Comparison of ENCODE assay signal across 9 cellular contexts in the genomic region with DNA sequence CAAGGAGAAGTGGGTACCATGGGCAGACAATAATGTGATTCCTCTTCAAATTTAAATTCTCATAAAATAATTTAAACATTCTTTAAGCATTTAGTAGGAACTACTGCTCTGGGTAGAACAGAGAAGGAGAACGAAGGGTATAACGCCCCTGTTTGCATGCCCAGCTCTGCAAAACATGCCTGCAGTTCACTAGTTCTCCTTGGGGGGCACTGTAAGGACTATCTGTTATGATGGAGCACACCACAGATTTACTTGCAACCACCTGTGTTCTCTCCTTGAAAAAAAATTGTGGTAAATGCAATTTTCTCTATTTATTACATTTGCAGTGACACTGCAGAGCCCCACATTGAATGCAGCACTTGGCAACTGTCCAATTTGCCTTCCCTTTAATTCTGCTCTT.
A peak's percentile ranks its signal among the peaks of the same experiment; 100 is the strongest.
DNase-seq lines count a peak whose midpoint lies in the region; ATAC-seq and TF ChIP-seq lines count a peak whose summit lies in the region.
"Had no signal": no experiment of that assay in that cellular context is flagged by ENCODE, and none has a peak within 500 bp of the region (broad histone marks: within the 10 kb centered on the region; RNA-seq: fewer than 3 reads in every experiment).

No MANE protein-coding gene starts in this region.

- no peak overlapping the region for H3K27ac Mint-ChIP-seq in glutamatergic neuron (ENCODE audit: unreplicated experiment)
- H3K27ac Mint-ChIP-seq in mesothelial cell of epicardium, result no peak overlapping the region
- H3K27ac Mint-ChIP-seq in CD8-positive, alpha-beta memory T cell, result no peak overlapping the region
- H3K27ac Mint-ChIP-seq: brain had no signal

- no peak overlapping the region for H3K4me3 ChIP-seq in KMS-11 (IDR thresholded peaks at IDR 0.05; ENCODE audit: insufficient read depth, low read depth, low read length)
- H3K4me3 ChIP-seq in CD8-positive, alpha-beta memory T cell (ENCODE audit: low read length), result no peak overlapping the region

- TF ChIP-seq CTCF in KMS-11 (conservative IDR thresholded peaks at IDR 0.05; ENCODE audit: low read depth, low read length) (0 out of 2 replicates have a peak, but pooled peaks have one; percentile 29), glutamatergic neuron (IDR thresholded peaks at IDR 0.05; ENCODE audit: partially characterized antibody, unreplicated experiment) (peak; percentile 14), mesothelial cell of epicardium (IDR thresholded peaks at IDR 0.05; ENCODE audit: unreplicated experiment) (no peak)

- H3K27me3 ChIP-seq in KMS-11 (ENCODE audit: insufficient read depth, low read depth), result no peaks in the 10 kb centered on the region
- H3K27me3 ChIP-seq in CD8-positive, alpha-beta memory T cell (ENCODE audit: insufficient read depth, low read length, poor library complexity, severe bottlenecking), result no peaks in the 10 kb centered on the region

- H3K9ac ChIP-seq in KMS-11, result no peak overlapping the region

- H3K36me3 Mint-ChIP-seq in glutamatergic neuron (ENCODE audit: unreplicated experiment) (no peaks in the 10 kb centered on the region), mesothelial cell of epicardium (peaks cover 5% of the 10 kb centered on the region)
- no peaks in the 10 kb centered on the region for H3K36me3 Mint-ChIP-seq in CD8-positive, alpha-beta memory T cell

- no peak overlapping the region for H3K4me3 Mint-ChIP-seq in glutamatergic neuron (ENCODE audit: unreplicated experiment)
- no peak overlapping the region for H3K4me3 Mint-ChIP-seq in mesothelial cell of epicardium
- no peak overlapping the region for H3K4me3 Mint-ChIP-seq in CD8-positive, alpha-beta memory T cell
- H3K4me3 Mint-ChIP-seq: brain had no signal

- H2AFZ ChIP-seq in KMS-11 (ENCODE audit: low read depth), result no peak overlapping the region

- CTCF ChIA-PET in CD8-positive, alpha-beta memory T cell (lab: Charles Lee), result no interaction called here

- POLR2A ChIA-PET in CD8-positive, alpha-beta memory T cell (lab: Charles Lee), result no interaction called here

- peak; percentile 82 for ATAC-seq in GM21381 (IDR thresholded peaks at IDR 0.05; ENCODE audit: unreplicated experiment)

- no peak overlapping the region for H3K27ac ChIP-seq in KMS-11
- H3K27ac ChIP-seq in CD8-positive, alpha-beta memory T cell (ENCODE audit: low read depth, low read length), result no peak overlapping the region

- H3K27me3 Mint-ChIP-seq in glutamatergic neuron (ENCODE audit: unreplicated experiment) (peaks cover 3% of the 10 kb centered on the region), mesothelial cell of epicardium (ENCODE audit: low read depth) (no peaks in the 10 kb centered on the region)
- no peaks in the 10 kb centered on the region for H3K27me3 Mint-ChIP-seq in CD8-positive, alpha-beta memory T cell
- H3K27me3 Mint-ChIP-seq: brain had no signal

- H3K4me1 ChIP-seq in KMS-11 (ENCODE audit: low read depth, poor library complexity, severe bottlenecking), result no peaks in the 10 kb centered on the region
- no peaks in the 10 kb centered on the region for H3K4me1 ChIP-seq in CD8-positive, alpha-beta memory T cell (ENCODE audit: insufficient read depth, low read length)

- H3K9me3 ChIP-seq in CD8-positive, alpha-beta memory T cell (ENCODE audit: low read length), result no peaks in the 10 kb centered on the region

- H3K9me3 Mint-ChIP-seq in glutamatergic neuron (ENCODE audit: unreplicated experiment) (no peaks in the 10 kb centered on the region), mesothelial cell of epicardium (peaks cover 7% of the 10 kb centered on the region)
- H3K9me3 Mint-ChIP-seq in CD8-positive, alpha-beta memory T cell, result peaks cover 0 to 6% (median 4%) of the 10 kb centered on the region in 5 donors

- H4K20me1 ChIP-seq in KMS-11 (ENCODE audit: insufficient read depth), result no peaks in the 10 kb centered on the region

- no peaks in the 10 kb centered on the region for H3K79me2 ChIP-seq in KMS-11 (ENCODE audit: insufficient read depth, low read depth)

- H3K36me3 ChIP-seq in KMS-11 (ENCODE audit: insufficient read depth), result no peaks in the 10 kb centered on the region
- no peaks in the 10 kb centered on the region for H3K36me3 ChIP-seq in CD8-positive, alpha-beta memory T cell (ENCODE audit: insufficient read depth, low read length)

- H3K4me1 Mint-ChIP-seq in glutamatergic neuron (ENCODE audit: low read depth, unreplicated experiment), result peaks cover 14% of the 10 kb centered on the region
- H3K4me1 Mint-ChIP-seq in mesothelial cell of epicardium, result peaks cover 2% of the 10 kb centered on the region
- H3K4me1 Mint-ChIP-seq in CD8-positive, alpha-beta memory T cell, result no peaks in the 10 kb centered on the region
- H3K4me1 Mint-ChIP-seq: brain had no signal

- no peak overlapping the region for H3K4me2 ChIP-seq in KMS-11

- DNase-seq in ELR (ENCODE audit: low read depth) (peak; percentile 45), glutamatergic neuron (peak; percentile 35), GDM1 (lab: John Stamatoyannopoulos, UW) (no peak), NOMO-1 treated with DMSO at 0.1 percent for 48 hours (lab: John Stamatoyannopoulos, UW; ENCODE audit: unreplicated experiment) (no peak), mesothelial cell of epicardium (ENCODE audit: low spot score in 2 of 2, unreplicated experiment in 2 of 2) (no peak)
- DNase-seq in CD8-positive, alpha-beta memory T cell, result no peak

Comparison
In these comparisons a context has a peak if more than half of its experiments do, and no peak if none do; other contexts are left out.
1. DNase-seq: peak in ELR (single experiment) and glutamatergic neuron (single experiment); none in GDM1 (single experiment), NOMO-1 treated with DMSO at 0.1 percent for 48 hours (single experiment), mesothelial cell of epicardium (0 of 2) and CD8-positive, alpha-beta memory T cell (0 of 5).